16 cellular contexts compared by ENCODE assay signal in the genomic region with DNA sequence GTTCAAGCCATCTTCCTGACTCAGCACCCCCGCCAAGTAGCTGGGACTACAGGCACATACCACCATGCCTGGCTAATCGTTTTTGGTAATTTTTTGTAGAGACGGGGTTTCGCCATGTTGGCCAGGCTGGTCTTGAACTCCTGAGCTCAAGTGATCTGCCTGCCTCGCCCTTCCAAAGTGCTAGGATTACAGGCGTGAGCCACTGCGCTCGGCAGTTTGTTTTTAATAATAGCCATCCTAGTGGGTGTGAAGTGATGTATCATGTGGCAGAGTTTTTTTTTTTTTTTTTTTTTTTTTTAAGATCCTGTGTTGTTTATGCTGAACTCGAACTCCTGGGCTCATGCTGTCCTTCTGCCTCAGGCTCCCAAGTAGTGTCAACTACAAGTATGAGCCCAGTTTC.
"Had no signal": no experiment of that assay in that cellular context is flagged by ENCODE, and none has a peak within 500 bp of the region (broad histone marks: within the 10 kb centered on the region; RNA-seq: fewer than 3 reads in every experiment).

No MANE protein-coding gene starts in this region.

- H3K9me3 Mint-ChIP-seq: activated T-cell treated with anti-CD3 and anti-CD28 coated beads, Interleukin-2, amount 50 U/mL, for 72 hours; neural progenitor cell had no signal

- H3K27me3 ChIP-seq: adrenal gland, hepatocyte, neural progenitor cell, ovary, sigmoid colon, spleen had no signal

- H3K9me3 ChIP-seq: adrenal gland, ovary, sigmoid colon, spleen had no signal

- H3K4me1 ChIP-seq: neural progenitor cell had no signal

- H3K27ac ChIP-seq: adrenal gland, hepatocyte, neural progenitor cell, ovary, spleen had no signal

- DNase-seq: activated CD4-positive, alpha-beta T cell treated with anti-CD3 and anti-CD28 coated beads, Interleukin-2, amount 50 U/mL, for 1 hour; activated CD8-positive, alpha-beta memory T cell treated with anti-CD3 and anti-CD28 coated beads, Interleukin-2, amount 50 U/mL, for 4 hours; activated effector memory CD4-positive, alpha-beta T cell treated with anti-CD3 and anti-CD28 coated beads, Interleukin-2, amount 50 U/mL, for 16 hours; activated naive CD4-positive, alpha-beta T cell treated with anti-CD3 and anti-CD28 coated beads, Interleukin-2, amount 50 U/mL, for 16 hours; activated T-cell treated with anti-CD3 and anti-CD28 coated beads, Interleukin-2, amount 50 U/mL, for 72 hours; adrenal gland; effector CD8-positive, alpha-beta T cell; islet precursor cell; ovary; sigmoid colon; spleen; stimulated activated naive CD4-positive, alpha-beta T cell; T1000 had no signal

- H3K4me3 ChIP-seq: adrenal gland, hepatocyte, neural progenitor cell, ovary, sigmoid colon, spleen had no signal

- H3K27ac Mint-ChIP-seq: activated T-cell treated with anti-CD3 and anti-CD28 coated beads, Interleukin-2, amount 50 U/mL, for 72 hours; neural progenitor cell had no signal

- ATAC-seq: activated CD4-positive, CD25-positive, alpha-beta regulatory T cell treated with anti-CD3 and anti-CD28 coated beads, Interleukin-2, amount 50 U/mL, for 24 hours; activated T-cell treated with anti-CD3 and anti-CD28 coated beads, Interleukin-2, amount 50 U/mL, for 72 hours had no signal

- H3K4me3 Mint-ChIP-seq: activated T-cell treated with anti-CD3 and anti-CD28 coated beads, Interleukin-2, amount 50 U/mL, for 72 hours; neural progenitor cell had no signal

- H3K36me3 ChIP-seq: adrenal gland, neural progenitor cell, ovary, sigmoid colon had no signal

- H3K9ac ChIP-seq: neural progenitor cell had no signal
